ENCODE assay signal across 1 cellular context in genomic region chr2:213284105-213285090, GRCh38.
A peak's percentile ranks its signal among the peaks of the same experiment; 100 is the strongest.
TF ChIP-seq lines count a peak whose summit lies in the region.

Gene SPAG16 (plus strand): TSS chr2:213284464.

TF ChIP-seq in HepG2, 621 proteins besides CTCF, POLR2A, EP300 and RAD21 (continued from another document and continues in another):
- peak; percentile 10; the same call in 1 of the 2 replicates for TF ChIP-seq TFE3 (CRISPR knock-in tag; IDR thresholded peaks at IDR 0.05)
- 0 out of 2 replicates have a peak, but pooled peaks have one; percentile 49 for TF ChIP-seq ATF5 (CRISPR knock-in tag; IDR thresholded peaks at IDR 0.05; ENCODE audit: low read depth)
- TF ChIP-seq SKIL (CRISPR knock-in tag; IDR thresholded peaks at IDR 0.05; ENCODE audit: borderline replicate concordance): peak; percentile 49; the same call in 1 of the 2 replicates
- 0 out of 2 replicates have a peak, but pooled peaks have one; percentile 25 for TF ChIP-seq DZIP1 (CRISPR knock-in tag; IDR thresholded peaks at IDR 0.05)
- peak; percentile 92 for TF ChIP-seq ZNF383 (CRISPR knock-in tag; IDR thresholded peaks at IDR 0.05; ENCODE audit: borderline replicate concordance)
- TF ChIP-seq ZNF572 (CRISPR knock-in tag; IDR thresholded peaks at IDR 0.05): no peak
- TF ChIP-seq ZNF350 (CRISPR knock-in tag; IDR thresholded peaks at IDR 0.05; ENCODE audit: borderline replicate concordance, low read depth): peak; percentile 99
- TF ChIP-seq ETV5 (CRISPR knock-in tag; IDR thresholded peaks at IDR 0.05; ENCODE audit: borderline replicate concordance): peak; percentile 81
- TF ChIP-seq ATM (IDR thresholded peaks at IDR 0.05; ENCODE audit: borderline replicate concordance): no peak
- no peak for TF ChIP-seq SATB2 (CRISPR knock-in tag; IDR thresholded peaks at IDR 0.05)
- peak; percentile 72; the same call in 1 of the 2 replicates for TF ChIP-seq KLF9 (CRISPR knock-in tag; IDR thresholded peaks at IDR 0.05; ENCODE audit: low read depth)
- TF ChIP-seq, protein P1, sequence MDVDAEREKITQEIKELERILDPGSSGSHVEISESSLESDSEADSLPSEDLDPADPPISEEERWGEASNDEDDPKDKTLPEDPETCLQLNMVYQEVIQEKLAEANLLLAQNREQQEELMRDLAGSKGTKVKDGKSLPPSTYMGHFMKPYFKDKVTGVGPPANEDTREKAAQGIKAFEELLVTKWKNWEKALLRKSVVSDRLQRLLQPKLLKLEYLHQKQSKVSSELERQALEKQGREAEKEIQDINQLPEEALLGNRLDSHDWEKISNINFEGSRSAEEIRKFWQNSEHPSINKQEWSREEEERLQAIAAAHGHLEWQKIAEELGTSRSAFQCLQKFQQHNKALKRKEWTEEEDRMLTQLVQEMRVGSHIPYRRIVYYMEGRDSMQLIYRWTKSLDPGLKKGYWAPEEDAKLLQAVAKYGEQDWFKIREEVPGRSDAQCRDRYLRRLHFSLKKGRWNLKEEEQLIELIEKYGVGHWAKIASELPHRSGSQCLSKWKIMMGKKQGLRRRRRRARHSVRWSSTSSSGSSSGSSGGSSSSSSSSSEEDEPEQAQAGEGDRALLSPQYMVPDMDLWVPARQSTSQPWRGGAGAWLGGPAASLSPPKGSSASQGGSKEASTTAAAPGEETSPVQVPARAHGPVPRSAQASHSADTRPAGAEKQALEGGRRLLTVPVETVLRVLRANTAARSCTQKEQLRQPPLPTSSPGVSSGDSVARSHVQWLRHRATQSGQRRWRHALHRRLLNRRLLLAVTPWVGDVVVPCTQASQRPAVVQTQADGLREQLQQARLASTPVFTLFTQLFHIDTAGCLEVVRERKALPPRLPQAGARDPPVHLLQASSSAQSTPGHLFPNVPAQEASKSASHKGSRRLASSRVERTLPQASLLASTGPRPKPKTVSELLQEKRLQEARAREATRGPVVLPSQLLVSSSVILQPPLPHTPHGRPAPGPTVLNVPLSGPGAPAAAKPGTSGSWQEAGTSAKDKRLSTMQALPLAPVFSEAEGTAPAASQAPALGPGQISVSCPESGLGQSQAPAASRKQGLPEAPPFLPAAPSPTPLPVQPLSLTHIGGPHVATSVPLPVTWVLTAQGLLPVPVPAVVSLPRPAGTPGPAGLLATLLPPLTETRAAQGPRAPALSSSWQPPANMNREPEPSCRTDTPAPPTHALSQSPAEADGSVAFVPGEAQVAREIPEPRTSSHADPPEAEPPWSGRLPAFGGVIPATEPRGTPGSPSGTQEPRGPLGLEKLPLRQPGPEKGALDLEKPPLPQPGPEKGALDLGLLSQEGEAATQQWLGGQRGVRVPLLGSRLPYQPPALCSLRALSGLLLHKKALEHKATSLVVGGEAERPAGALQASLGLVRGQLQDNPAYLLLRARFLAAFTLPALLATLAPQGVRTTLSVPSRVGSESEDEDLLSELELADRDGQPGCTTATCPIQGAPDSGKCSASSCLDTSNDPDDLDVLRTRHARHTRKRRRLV (CRISPR knock-in tag; IDR thresholded peaks at IDR 0.05): peak; percentile 82; the same call in 1 of the 2 replicates
- peak; percentile 100 for TF ChIP-seq ZMYM4 (CRISPR knock-in tag; IDR thresholded peaks at IDR 0.05)
- peak; percentile 76 for TF ChIP-seq SIN3B (IDR thresholded peaks at IDR 0.05; ENCODE audit: low read length)
- TF ChIP-seq ZNF7 (CRISPR knock-in tag; IDR thresholded peaks at IDR 0.05): peak; percentile 24; the same call in 1 of the 2 replicates
- peak; percentile 90; the same call in 1 of the 2 replicates for TF ChIP-seq LBX2 (CRISPR knock-in tag; IDR thresholded peaks at IDR 0.05; ENCODE audit: borderline replicate concordance)
- TF ChIP-seq, protein P2, sequence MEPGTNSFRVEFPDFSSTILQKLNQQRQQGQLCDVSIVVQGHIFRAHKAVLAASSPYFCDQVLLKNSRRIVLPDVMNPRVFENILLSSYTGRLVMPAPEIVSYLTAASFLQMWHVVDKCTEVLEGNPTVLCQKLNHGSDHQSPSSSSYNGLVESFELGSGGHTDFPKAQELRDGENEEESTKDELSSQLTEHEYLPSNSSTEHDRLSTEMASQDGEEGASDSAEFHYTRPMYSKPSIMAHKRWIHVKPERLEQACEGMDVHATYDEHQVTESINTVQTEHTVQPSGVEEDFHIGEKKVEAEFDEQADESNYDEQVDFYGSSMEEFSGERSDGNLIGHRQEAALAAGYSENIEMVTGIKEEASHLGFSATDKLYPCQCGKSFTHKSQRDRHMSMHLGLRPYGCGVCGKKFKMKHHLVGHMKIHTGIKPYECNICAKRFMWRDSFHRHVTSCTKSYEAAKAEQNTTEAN (CRISPR knock-in tag; conservative IDR thresholded peaks at IDR 0.05): peak; percentile 49; the same call in 1 of the 2 replicates
- TF ChIP-seq KLF15 (CRISPR knock-in tag; IDR thresholded peaks at IDR 0.05; ENCODE audit: borderline replicate concordance): 0 out of 2 replicates have a peak, but pooled peaks have one; percentile 60
- no peak; the same call in 1 of the 2 replicates for TF ChIP-seq PRMT3 (CRISPR knock-in tag; IDR thresholded peaks at IDR 0.05; ENCODE audit: borderline replicate concordance, low read depth)
- TF ChIP-seq, protein P3, sequence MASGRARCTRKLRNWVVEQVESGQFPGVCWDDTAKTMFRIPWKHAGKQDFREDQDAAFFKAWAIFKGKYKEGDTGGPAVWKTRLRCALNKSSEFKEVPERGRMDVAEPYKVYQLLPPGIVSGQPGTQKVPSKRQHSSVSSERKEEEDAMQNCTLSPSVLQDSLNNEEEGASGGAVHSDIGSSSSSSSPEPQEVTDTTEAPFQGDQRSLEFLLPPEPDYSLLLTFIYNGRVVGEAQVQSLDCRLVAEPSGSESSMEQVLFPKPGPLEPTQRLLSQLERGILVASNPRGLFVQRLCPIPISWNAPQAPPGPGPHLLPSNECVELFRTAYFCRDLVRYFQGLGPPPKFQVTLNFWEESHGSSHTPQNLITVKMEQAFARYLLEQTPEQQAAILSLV (CRISPR knock-in tag; IDR thresholded peaks at IDR 0.05; ENCODE audit: borderline replicate concordance): peak; percentile 87
- peak; percentile 90 for TF ChIP-seq UBTF (CRISPR knock-in tag; IDR thresholded peaks at IDR 0.05)
- TF ChIP-seq ZFP82 (CRISPR knock-in tag; IDR thresholded peaks at IDR 0.05; ENCODE audit: borderline replicate concordance): no peak
- TF ChIP-seq ZNF761 (CRISPR knock-in tag; conservative IDR thresholded peaks at IDR 0.05): peak; percentile 87; the same call in 1 of the 2 replicates
- TF ChIP-seq, protein P4, sequence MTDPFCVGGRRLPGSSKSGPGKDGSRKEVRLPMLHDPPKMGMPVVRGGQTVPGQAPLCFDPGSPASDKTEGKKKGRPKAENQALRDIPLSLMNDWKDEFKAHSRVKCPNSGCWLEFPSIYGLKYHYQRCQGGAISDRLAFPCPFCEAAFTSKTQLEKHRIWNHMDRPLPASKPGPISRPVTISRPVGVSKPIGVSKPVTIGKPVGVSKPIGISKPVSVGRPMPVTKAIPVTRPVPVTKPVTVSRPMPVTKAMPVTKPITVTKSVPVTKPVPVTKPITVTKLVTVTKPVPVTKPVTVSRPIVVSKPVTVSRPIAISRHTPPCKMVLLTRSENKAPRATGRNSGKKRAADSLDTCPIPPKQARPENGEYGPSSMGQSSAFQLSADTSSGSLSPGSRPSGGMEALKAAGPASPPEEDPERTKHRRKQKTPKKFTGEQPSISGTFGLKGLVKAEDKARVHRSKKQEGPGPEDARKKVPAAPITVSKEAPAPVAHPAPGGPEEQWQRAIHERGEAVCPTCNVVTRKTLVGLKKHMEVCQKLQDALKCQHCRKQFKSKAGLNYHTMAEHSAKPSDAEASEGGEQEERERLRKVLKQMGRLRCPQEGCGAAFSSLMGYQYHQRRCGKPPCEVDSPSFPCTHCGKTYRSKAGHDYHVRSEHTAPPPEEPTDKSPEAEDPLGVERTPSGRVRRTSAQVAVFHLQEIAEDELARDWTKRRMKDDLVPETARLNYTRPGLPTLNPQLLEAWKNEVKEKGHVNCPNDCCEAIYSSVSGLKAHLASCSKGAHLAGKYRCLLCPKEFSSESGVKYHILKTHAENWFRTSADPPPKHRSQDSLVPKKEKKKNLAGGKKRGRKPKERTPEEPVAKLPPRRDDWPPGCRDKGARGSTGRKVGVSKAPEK (CRISPR knock-in tag; IDR thresholded peaks at IDR 0.05; ENCODE audit: borderline replicate concordance): no peak
- TF ChIP-seq ZNF331 (CRISPR knock-in tag; IDR thresholded peaks at IDR 0.05): peak; percentile 95
- peak; percentile 84; the same call in 1 of the 2 replicates for TF ChIP-seq HES4 (CRISPR knock-in tag; IDR thresholded peaks at IDR 0.05; ENCODE audit: borderline replicate concordance)
- TF ChIP-seq MXD4 (CRISPR knock-in tag; IDR thresholded peaks at IDR 0.05): peak; percentile 91
- TF ChIP-seq ZNF839 (CRISPR knock-in tag; IDR thresholded peaks at IDR 0.05; ENCODE audit: borderline replicate concordance): peak; percentile 94; the same call in 1 of the 2 replicates
- TF ChIP-seq ZNF792 (CRISPR knock-in tag; IDR thresholded peaks at IDR 0.05): peak; percentile 84; the same call in 1 of the 2 replicates
- TF ChIP-seq MAFF (IDR thresholded peaks at IDR 0.05; ENCODE audit: low read depth, low read length): peak; percentile 3; the same call in 1 of the 2 replicates
